Comparison of ENCODE assay signal across 8 cellular contexts in the genomic region with DNA sequence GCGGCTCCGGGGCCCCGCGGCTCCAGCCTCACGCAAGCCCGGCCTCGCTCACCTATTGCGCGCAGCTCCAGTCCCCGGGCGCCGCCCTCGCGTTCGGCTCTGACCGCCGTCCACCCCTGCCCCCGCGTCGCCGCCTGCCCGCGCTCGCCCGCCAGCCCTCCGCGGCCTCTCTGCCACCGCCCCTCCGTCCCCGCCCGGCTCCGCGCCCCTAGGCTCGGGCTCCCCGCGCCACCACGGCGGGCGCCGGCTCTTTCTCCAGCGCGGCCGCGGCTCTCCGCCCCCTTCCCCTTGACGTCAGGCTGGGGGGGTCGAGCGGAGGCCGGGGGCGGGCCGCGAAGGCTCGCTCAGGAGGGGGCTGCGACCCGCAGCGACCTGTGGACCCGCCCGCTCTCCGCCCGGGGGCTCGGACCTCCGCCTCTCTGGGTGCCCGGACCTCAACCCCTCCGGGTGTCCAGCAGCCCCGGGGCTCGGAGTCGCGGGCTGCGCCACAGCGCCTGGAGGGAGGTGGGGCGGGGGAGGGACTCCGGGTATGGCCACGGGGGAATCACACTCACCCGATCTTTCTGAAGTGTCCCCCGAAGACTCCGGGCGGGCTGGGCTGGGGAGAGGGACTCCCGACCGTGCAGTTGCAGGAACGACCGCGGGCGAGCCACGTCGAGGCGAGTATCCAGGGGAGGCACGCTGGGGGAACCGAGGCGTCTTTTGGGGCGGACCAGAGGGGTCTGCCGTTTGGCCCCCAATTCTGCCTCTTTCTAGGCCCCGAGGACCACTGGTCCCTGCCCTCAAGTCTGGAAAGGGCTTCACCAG. TPM values are rescaled to one million over a fixed set of nuclear protein-coding genes. Genes with fewer than 3 reads are reported as not detected.
A peak's percentile ranks its signal among the peaks of the same experiment; 100 is the strongest.
DNase-seq lines count a peak whose midpoint lies in the region; ATAC-seq and TF ChIP-seq lines count a peak whose summit lies in the region.

A gene with protein sequence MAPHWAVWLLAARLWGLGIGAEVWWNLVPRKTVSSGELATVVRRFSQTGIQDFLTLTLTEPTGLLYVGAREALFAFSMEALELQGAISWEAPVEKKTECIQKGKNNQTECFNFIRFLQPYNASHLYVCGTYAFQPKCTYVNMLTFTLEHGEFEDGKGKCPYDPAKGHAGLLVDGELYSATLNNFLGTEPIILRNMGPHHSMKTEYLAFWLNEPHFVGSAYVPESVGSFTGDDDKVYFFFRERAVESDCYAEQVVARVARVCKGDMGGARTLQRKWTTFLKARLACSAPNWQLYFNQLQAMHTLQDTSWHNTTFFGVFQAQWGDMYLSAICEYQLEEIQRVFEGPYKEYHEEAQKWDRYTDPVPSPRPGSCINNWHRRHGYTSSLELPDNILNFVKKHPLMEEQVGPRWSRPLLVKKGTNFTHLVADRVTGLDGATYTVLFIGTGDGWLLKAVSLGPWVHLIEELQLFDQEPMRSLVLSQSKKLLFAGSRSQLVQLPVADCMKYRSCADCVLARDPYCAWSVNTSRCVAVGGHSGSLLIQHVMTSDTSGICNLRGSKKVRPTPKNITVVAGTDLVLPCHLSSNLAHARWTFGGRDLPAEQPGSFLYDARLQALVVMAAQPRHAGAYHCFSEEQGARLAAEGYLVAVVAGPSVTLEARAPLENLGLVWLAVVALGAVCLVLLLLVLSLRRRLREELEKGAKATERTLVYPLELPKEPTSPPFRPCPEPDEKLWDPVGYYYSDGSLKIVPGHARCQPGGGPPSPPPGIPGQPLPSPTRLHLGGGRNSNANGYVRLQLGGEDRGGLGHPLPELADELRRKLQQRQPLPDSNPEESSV (minus strand): TSS at position 257 of the 807 bp plus-strand sequence. CDS start 2,194 bp downstream, outside the sequence.

- TF ChIP-seq CTCF in AG10803 (conservative IDR thresholded peaks at IDR 0.05; ENCODE audit: low read length) (no peak), astrocyte of the cerebellum (IDR thresholded peaks at IDR 0.05; ENCODE audit: low read depth, low read length, missing control alignments) (no peak)

- DNase-seq in AG10803 (ENCODE audit: low read depth) = no peak
- no peak for DNase-seq in H4 (ENCODE audit: low spot score)
- DNase-seq in astrocyte of the cerebellum (ENCODE audit: low read depth) = no peak
- peak in 44 of 51 donors; percentile 32 to 84 (median 70) for DNase-seq in hypothalamus (lab: John Stamatoyannopoulos, UW)

- H3K4me1 ChIP-seq in rectal smooth muscle tissue (ENCODE audit: control insufficient read depth, insufficient read depth, low read length) = peaks cover 19% of the 10 kb centered on the region

- peaks cover 2% of the 10 kb centered on the region for H3K27me3 ChIP-seq in rectal smooth muscle tissue (ENCODE audit: control insufficient read depth, insufficient read depth, low read length)

- H3K4me3 ChIP-seq in AG10803 (ENCODE audit: low read length) (peak within 1 kb of the TSS; percentile 88), astrocyte of the cerebellum (ENCODE audit: low read depth, low read length) (peak within 1 kb of the TSS; percentile 84), rectal smooth muscle tissue (ENCODE audit: low read length) (peak within 1 kb of the TSS; percentile 82)

- peak within 1 kb of the TSS; percentile 98 for H3K27ac ChIP-seq in rectal smooth muscle tissue (ENCODE audit: low read depth, low read length)

- in situ Hi-C loops in astrocyte of the cerebellum (cut with HindIII; ENCODE audit: low sequenced_read_pairs) = no loop called here

- H3K9ac ChIP-seq in rectal smooth muscle tissue (ENCODE audit: low read length) = peak within 1 kb of the TSS; percentile 86

- ATAC-seq in SK-N-SH treated with all-trans-retinoic acid at 6 μM for 48 hours = peak; percentile 31
- ATAC-seq in GM21825 (IDR thresholded peaks at IDR 0.05; ENCODE audit: unreplicated experiment) = no peak
- ATAC-seq in GM19467 (IDR thresholded peaks at IDR 0.05; ENCODE audit: unreplicated experiment) = no peak

- peaks cover 13% of the 10 kb centered on the region for H3K36me3 ChIP-seq in rectal smooth muscle tissue (ENCODE audit: control insufficient read depth, insufficient read depth, low read length)

TF ChIP-seq in SK-N-SH treated with all-trans-retinoic acid at 6 μM for 48 hours, 23 proteins besides CTCF, POLR2A, EP300 and RAD21:
- TF ChIP-seq, protein P1, sequence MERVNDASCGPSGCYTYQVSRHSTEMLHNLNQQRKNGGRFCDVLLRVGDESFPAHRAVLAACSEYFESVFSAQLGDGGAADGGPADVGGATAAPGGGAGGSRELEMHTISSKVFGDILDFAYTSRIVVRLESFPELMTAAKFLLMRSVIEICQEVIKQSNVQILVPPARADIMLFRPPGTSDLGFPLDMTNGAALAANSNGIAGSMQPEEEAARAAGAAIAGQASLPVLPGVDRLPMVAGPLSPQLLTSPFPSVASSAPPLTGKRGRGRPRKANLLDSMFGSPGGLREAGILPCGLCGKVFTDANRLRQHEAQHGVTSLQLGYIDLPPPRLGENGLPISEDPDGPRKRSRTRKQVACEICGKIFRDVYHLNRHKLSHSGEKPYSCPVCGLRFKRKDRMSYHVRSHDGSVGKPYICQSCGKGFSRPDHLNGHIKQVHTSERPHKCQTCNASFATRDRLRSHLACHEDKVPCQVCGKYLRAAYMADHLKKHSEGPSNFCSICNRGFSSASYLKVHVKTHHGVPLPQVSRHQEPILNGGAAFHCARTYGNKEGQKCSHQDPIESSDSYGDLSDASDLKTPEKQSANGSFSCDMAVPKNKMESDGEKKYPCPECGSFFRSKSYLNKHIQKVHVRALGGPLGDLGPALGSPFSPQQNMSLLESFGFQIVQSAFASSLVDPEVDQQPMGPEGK (CRISPR knock-in tag; IDR thresholded peaks at IDR 0.05; ENCODE audit: borderline replicate concordance) = peak; percentile 52; the same call in 1 of the 2 replicates
- no peak for TF ChIP-seq ZC3H10 (CRISPR knock-in tag; IDR thresholded peaks at IDR 0.05)

RNA-seq across cellular contexts. Expression of the gene that starts here (rescaled TPM):
- 15.9 and 18.0 TPM in 2 replicates for total RNA-seq in H4 (2014; rRNA removed; shearing (Covaris generic))

Comparison
In these comparisons a context has a peak if more than half of its experiments do, and no peak if none do; other contexts are left out.
1. DNase-seq: peak in hypothalamus (44 of 51); none in AG10803 (single experiment), H4 (single experiment) and astrocyte of the cerebellum (single experiment).
2. Peak in every context shown above with its lines, with median percentiles within 50 percentile points of each other: H3K4me3 ChIP-seq.